ENCODE assay signal across 1 cellular context in the genomic region with DNA sequence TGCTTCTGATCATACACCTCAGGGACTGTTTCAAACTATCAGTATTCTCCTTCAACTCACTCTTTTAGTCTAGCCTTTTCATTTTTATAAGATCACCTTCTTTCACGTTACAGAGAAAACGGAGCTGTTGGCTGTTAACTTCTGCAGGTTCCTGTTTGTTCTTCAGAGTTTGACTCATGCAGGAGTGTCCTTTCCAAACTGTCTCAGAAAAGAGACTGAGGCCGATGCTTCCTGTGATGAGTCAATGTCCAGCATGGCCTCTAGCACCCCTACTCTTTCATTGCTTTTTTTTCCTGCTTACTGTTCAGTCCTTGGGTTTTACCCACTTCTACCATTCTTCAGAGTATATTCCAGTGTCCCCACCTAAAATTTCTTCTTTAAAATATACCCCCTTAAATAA.
TF ChIP-seq lines count a peak whose summit lies in the region.

No MANE protein-coding gene starts in this region.

TF ChIP-seq in SK-N-SH, 30 proteins besides CTCF, POLR2A, EP300 and RAD21 (continued from another document):
- TF ChIP-seq, protein P1, sequence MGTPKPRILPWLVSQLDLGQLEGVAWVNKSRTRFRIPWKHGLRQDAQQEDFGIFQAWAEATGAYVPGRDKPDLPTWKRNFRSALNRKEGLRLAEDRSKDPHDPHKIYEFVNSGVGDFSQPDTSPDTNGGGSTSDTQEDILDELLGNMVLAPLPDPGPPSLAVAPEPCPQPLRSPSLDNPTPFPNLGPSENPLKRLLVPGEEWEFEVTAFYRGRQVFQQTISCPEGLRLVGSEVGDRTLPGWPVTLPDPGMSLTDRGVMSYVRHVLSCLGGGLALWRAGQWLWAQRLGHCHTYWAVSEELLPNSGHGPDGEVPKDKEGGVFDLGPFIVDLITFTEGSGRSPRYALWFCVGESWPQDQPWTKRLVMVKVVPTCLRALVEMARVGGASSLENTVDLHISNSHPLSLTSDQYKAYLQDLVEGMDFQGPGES (IDR thresholded peaks at IDR 0.05; ENCODE audit: low read depth, low read length) = no peak
- TF ChIP-seq GATA2 (CRISPR knock-in tag; IDR thresholded peaks at IDR 0.05) (no peak), EZH2phosphoT487 (IDR thresholded peaks at IDR 0.05; ENCODE audit: borderline replicate concordance, low read depth) (no peak), MEF2A (IDR thresholded peaks at IDR 0.05; ENCODE audit: borderline replicate concordance, low read depth) (no peak), GABPA (IDR thresholded peaks at IDR 0.05; ENCODE audit: low read depth) (no peak), TCF12 (IDR thresholded peaks at IDR 0.05) (no peak), RXRA (IDR thresholded peaks at IDR 0.05; ENCODE audit: borderline replicate concordance, low read depth) (no peak)
- TF ChIP-seq, protein P2, sequence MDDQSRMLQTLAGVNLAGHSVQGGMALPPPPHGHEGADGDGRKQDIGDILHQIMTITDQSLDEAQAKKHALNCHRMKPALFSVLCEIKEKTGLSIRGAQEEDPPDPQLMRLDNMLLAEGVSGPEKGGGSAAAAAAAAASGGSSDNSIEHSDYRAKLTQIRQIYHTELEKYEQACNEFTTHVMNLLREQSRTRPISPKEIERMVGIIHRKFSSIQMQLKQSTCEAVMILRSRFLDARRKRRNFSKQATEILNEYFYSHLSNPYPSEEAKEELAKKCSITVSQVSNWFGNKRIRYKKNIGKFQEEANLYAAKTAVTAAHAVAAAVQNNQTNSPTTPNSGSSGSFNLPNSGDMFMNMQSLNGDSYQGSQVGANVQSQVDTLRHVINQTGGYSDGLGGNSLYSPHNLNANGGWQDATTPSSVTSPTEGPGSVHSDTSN (IDR thresholded peaks at IDR 0.05) = no peak
- TF ChIP-seq, protein P3, sequence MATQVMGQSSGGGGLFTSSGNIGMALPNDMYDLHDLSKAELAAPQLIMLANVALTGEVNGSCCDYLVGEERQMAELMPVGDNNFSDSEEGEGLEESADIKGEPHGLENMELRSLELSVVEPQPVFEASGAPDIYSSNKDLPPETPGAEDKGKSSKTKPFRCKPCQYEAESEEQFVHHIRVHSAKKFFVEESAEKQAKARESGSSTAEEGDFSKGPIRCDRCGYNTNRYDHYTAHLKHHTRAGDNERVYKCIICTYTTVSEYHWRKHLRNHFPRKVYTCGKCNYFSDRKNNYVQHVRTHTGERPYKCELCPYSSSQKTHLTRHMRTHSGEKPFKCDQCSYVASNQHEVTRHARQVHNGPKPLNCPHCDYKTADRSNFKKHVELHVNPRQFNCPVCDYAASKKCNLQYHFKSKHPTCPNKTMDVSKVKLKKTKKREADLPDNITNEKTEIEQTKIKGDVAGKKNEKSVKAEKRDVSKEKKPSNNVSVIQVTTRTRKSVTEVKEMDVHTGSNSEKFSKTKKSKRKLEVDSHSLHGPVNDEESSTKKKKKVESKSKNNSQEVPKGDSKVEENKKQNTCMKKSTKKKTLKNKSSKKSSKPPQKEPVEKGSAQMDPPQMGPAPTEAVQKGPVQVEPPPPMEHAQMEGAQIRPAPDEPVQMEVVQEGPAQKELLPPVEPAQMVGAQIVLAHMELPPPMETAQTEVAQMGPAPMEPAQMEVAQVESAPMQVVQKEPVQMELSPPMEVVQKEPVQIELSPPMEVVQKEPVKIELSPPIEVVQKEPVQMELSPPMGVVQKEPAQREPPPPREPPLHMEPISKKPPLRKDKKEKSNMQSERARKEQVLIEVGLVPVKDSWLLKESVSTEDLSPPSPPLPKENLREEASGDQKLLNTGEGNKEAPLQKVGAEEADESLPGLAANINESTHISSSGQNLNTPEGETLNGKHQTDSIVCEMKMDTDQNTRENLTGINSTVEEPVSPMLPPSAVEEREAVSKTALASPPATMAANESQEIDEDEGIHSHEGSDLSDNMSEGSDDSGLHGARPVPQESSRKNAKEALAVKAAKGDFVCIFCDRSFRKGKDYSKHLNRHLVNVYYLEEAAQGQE (IDR thresholded peaks at IDR 0.05; ENCODE audit: low read depth, low read length) = no peak
- TF ChIP-seq, protein P4, sequence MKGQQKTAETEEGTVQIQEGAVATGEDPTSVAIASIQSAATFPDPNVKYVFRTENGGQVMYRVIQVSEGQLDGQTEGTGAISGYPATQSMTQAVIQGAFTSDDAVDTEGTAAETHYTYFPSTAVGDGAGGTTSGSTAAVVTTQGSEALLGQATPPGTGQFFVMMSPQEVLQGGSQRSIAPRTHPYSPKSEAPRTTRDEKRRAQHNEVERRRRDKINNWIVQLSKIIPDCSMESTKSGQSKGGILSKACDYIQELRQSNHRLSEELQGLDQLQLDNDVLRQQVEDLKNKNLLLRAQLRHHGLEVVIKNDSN (IDR thresholded peaks at IDR 0.05; ENCODE audit: borderline replicate concordance, low read depth) = no peak
